Comparison of ENCODE assay signal across 8 cellular contexts in the genomic region with DNA sequence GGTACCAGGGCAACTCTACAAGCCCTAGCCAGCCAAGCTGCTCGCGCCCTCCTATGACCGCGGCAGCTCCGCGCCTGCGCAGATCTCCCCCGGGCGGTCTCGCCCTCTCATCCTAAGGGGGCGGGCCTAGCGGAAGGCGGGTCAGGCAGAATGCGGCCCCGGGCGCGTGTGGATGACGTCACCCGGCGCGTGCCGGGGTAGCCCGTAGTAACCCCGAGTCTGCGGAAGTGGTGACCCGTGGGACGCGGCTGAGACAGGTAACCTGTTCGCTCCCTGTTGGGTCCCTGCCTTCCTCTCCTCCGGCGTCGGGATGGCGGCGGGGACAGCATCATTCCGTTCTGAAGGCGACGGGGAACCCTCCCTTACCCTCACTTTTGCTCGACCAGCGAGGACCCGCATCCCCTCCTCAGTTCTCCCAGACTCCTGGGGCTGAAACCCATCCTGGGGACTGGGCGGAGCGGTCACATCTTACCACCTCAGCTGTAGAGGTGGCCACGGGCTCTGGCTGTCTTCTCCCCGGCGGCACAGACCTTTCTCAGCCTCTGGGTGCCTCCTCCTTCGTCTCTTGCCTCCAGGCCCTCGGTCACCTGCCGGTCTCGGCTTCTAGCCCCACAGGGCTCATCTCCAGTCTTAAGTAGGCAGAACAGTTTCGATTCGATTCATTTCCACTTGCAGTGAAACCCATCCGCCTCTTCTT. TPM values are rescaled to one million over a fixed set of nuclear protein-coding genes. Genes with fewer than 3 reads are reported as not detected.
DNase-seq lines count a peak whose midpoint lies in the region; ATAC-seq and TF ChIP-seq lines count a peak whose summit lies in the region.

Gene AOPEP, plus strand, starts transcription at position 205 of the 697 bp plus-strand sequence. CDS start 33,085 bp downstream, outside the sequence.

- H3K4me2 ChIP-seq in KMS-11: peak within 1 kb of the TSS; percentile 87

- H3K27ac Mint-ChIP-seq in activated T-cell treated with anti-CD3 and anti-CD28 coated beads, Interleukin-2, amount 50 U/mL, for 72 hours: peak within 1 kb of the TSS; percentile 92

- no peaks in the 10 kb centered on the region for H4K20me1 ChIP-seq in KMS-11 (ENCODE audit: insufficient read depth)

- H3K36me3 ChIP-seq in KMS-11 (ENCODE audit: insufficient read depth) (no peaks in the 10 kb centered on the region), Peyer's patch (no peaks in the 10 kb centered on the region), esophagus muscularis mucosa (no peaks in the 10 kb centered on the region), muscle layer of duodenum (ENCODE audit: control insufficient read depth in 1 of 2, insufficient read depth in 2 of 2, low read length in 2 of 2) (no peaks in the 10 kb centered on the region)

- peak within 1 kb of the TSS; percentile 95 for H2AFZ ChIP-seq in KMS-11 (ENCODE audit: low read depth)

- DNase-seq in DMS53 treated with DMSO at 0.1 percent for 48 hours (lab: John Stamatoyannopoulos, UW; ENCODE audit: unreplicated experiment) (peak; percentile 83), Peyer's patch (peak; percentile 99 to 100 (median 100)), esophagus muscularis mucosa (ENCODE audit: extremely low spot score) (peak; percentile 99)
- peak; percentile 99 to 100 for DNase-seq in activated T-cell treated with anti-CD3 and anti-CD28 coated beads, Interleukin-2, amount 50 U/mL, for 72 hours
- DNase-seq in stimulated activated CD8-positive, alpha-beta memory T cell treated with anti-CD3 and anti-CD28 coated beads, Interleukin-7, amount 100 ng/mL, for 4 hours (ENCODE audit: low read depth in 2 of 2): peak; percentile 96 to 99

- intact Hi-C loops in esophagus muscularis mucosa (cut with DNase I): no loop called here

- TF ChIP-seq CTCF in KMS-11 (conservative IDR thresholded peaks at IDR 0.05; ENCODE audit: low read depth, low read length): no peak
- peak in 2 of 6 experiments; percentile 3 to 5 for TF ChIP-seq CTCF in Peyer's patch (IDR thresholded peaks at IDR 0.05)
- peak in 1 of 3 experiments; percentile 25 for TF ChIP-seq CTCF in esophagus muscularis mucosa (IDR thresholded peaks at IDR 0.05)

- H3K9ac ChIP-seq in KMS-11: peak within 1 kb of the TSS; percentile 86

- H3K4me1 ChIP-seq in KMS-11 (ENCODE audit: low read depth, poor library complexity, severe bottlenecking) (peaks cover 12% of the 10 kb centered on the region), Peyer's patch (peaks cover 0 to 8% (median 3%) of the 10 kb centered on the region in 4 donors), esophagus muscularis mucosa (peaks cover 6 to 17% (median 11%) of the 10 kb centered on the region in 4 donors), muscle layer of duodenum (ENCODE audit: control insufficient read depth in 1 of 2, insufficient read depth in 2 of 2, low read length in 2 of 2) (peaks cover 0 to 8% of the 10 kb centered on the region in 2 donors)

- no peaks in the 10 kb centered on the region for H3K9me3 Mint-ChIP-seq in activated T-cell treated with anti-CD3 and anti-CD28 coated beads, Interleukin-2, amount 50 U/mL, for 72 hours

- H3K79me2 ChIP-seq in KMS-11 (ENCODE audit: insufficient read depth, low read depth): peaks cover 12% of the 10 kb centered on the region; the same call in 1 of the 2 replicates

- no peaks in the 10 kb centered on the region for H3K36me3 Mint-ChIP-seq in activated T-cell treated with anti-CD3 and anti-CD28 coated beads, Interleukin-2, amount 50 U/mL, for 72 hours (ENCODE audit: insufficient read depth in 2 of 2)

- H3K9me3 ChIP-seq in Peyer's patch (no peaks in the 10 kb centered on the region), esophagus muscularis mucosa (no peaks in the 10 kb centered on the region), muscle layer of duodenum (ENCODE audit: control insufficient read depth in 1 of 2, low read length in 2 of 2) (no peaks in the 10 kb centered on the region)

- H3K27ac ChIP-seq in KMS-11 (peak within 1 kb of the TSS; percentile 66), Peyer's patch (peak within 1 kb of the TSS; percentile 81 to 90 (median 86)), esophagus muscularis mucosa (replicated peaks in 1 of 4) (peak within 1 kb of the TSS; percentile 83 to 90 (median 87)), muscle layer of duodenum (ENCODE audit: low read length) (peak within 1 kb of the TSS; percentile 82)

- WGBS in esophagus muscularis mucosa: under 1% methylated on average over 40 of the region's 52 CpGs

- H3K4me3 Mint-ChIP-seq in activated T-cell treated with anti-CD3 and anti-CD28 coated beads, Interleukin-2, amount 50 U/mL, for 72 hours: peak within 1 kb of the TSS; percentile 86 to 97

- no peak for TF ChIP-seq EP300 in esophagus muscularis mucosa (IDR thresholded peaks at IDR 0.05)

- ATAC-seq in GM21737 (IDR thresholded peaks at IDR 0.05; ENCODE audit: unreplicated experiment): peak; percentile 89
- peak; percentile 99 for ATAC-seq in activated T-cell treated with anti-CD3 and anti-CD28 coated beads, Interleukin-2, amount 50 U/mL, for 72 hours (replicated peaks in 1 of 2)

- TF ChIP-seq POLR2A in Peyer's patch (IDR thresholded peaks at IDR 0.05) (peak; percentile 73 to 78), esophagus muscularis mucosa (IDR thresholded peaks at IDR 0.05; ENCODE audit: low read depth) (peak; percentile 17)

- H3K27me3 ChIP-seq in KMS-11 (ENCODE audit: insufficient read depth, low read depth) (no peaks in the 10 kb centered on the region), Peyer's patch (no peaks in the 10 kb centered on the region), esophagus muscularis mucosa (no peaks in the 10 kb centered on the region), muscle layer of duodenum (ENCODE audit: low read depth, low read length) (no peaks in the 10 kb centered on the region)

- no peaks in the 10 kb centered on the region for H3K27me3 Mint-ChIP-seq in activated T-cell treated with anti-CD3 and anti-CD28 coated beads, Interleukin-2, amount 50 U/mL, for 72 hours (ENCODE audit: low read depth)

- H3K4me1 Mint-ChIP-seq in activated T-cell treated with anti-CD3 and anti-CD28 coated beads, Interleukin-2, amount 50 U/mL, for 72 hours (ENCODE audit: low read depth): peaks cover 13% of the 10 kb centered on the region

- H3K4me3 ChIP-seq in KMS-11 (IDR thresholded peaks at IDR 0.05; ENCODE audit: insufficient read depth, low read depth, low read length) (no peak within 1 kb of the TSS), Peyer's patch (peak within 1 kb of the TSS; percentile 76 to 92 (median 82)), esophagus muscularis mucosa (peak within 1 kb of the TSS; percentile 77 to 87 (median 84)), muscle layer of duodenum (ENCODE audit: low read depth in 1 of 2, low read length in 2 of 2) (peak within 1 kb of the TSS; percentile 72 to 90)

RNA-seq across cellular contexts. Expression of gene AOPEP, which starts in this region (rescaled TPM):
- total RNA-seq in Peyer's patch: 100 to 1,000 TPM in 3 of 4 donors, 10 to 100 TPM in 1; 83.5 to 272 (median 117) TPM
- total RNA-seq in activated T-cell treated with anti-CD3 and anti-CD28 coated beads, Interleukin-2, amount 50 U/mL, for 72 hours: 10 to 100 TPM in 1 of 2 donors, 1 to 10 TPM in 1; 9.0 to 13.2 TPM
- total RNA-seq in esophagus muscularis mucosa: 100 to 1,000 TPM; 305 to 458 (median 419) TPM

Comparison
In these comparisons a context has a peak if more than half of its experiments do, and no peak if none do; other contexts are left out.
1. RNA of gene AOPEP (total RNA-seq): 305 to 458 TPM in esophagus muscularis mucosa and 83.5 to 272 TPM in Peyer's patch; 9.0 to 13.2 TPM in activated T-cell treated with anti-CD3 and anti-CD28 coated beads, Interleukin-2, amount 50 U/mL, for 72 hours; every median in the first group is over 4 times any median in the second.
2. Peak in every context shown above with its lines, with median percentiles within 50 percentile points of each other: DNase-seq and H3K27ac ChIP-seq.